In the genomic region with DNA sequence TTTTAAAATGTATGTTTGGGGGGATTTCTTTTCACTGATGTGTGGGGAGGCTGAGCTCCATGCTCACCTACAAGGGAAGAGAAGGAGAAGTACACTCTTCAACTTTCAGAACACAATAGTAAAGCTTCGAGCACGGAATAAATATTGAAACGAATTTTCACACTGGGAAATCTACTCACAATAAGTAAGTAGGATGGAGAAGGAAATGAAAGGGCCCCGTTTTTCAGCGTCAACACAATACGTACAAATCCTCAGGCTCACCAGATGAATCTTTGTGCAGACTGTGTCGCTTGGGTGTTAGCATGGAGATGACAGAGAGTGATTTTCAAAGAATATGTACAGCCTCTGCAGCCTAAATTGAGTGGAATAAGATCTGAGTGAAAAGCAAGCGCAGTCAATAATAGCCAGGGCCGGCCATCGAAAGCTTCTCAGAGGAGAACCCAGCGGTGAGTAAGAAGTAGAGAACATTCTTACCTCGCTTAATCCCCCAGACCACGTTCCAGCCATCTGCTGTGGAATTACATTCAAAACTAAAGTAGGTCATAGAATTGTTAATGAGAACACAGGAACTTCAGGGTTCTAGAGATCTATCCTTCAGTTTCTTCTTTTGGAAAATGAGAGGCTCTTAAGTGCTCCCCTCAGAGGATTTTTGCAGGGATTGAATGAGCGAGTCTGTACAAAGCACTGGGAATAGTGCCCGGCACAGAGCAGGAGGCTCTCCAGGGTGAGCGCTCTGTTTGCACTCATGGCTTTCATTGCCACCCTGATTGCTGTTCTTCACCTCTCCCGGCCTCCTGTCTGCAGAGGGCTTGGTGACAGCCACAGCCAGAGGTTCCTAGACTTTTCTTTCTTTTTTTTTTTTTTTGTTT, we compare ENCODE assay signal across 16 cellular contexts.
DNase-seq lines count a peak whose midpoint lies in the region; ATAC-seq and TF ChIP-seq lines count a peak whose summit lies in the region.
"Had no signal": no experiment of that assay in that cellular context is flagged by ENCODE, and none has a peak within 500 bp of the region (broad histone marks: within the 10 kb centered on the region; RNA-seq: fewer than 3 reads in every experiment).

No MANE protein-coding gene starts in this region.

- peaks cover 9% of the 10 kb centered on the region for H3K4me1 Mint-ChIP-seq in neural crest cell
- peaks cover 6 to 13% of the 10 kb centered on the region in 2 donors for H3K4me1 Mint-ChIP-seq in stimulated activated naive B cell treated with anti-CD40 and anti-IgM and Interleukin-4, amounts not matched to agents 10 μg/mL and 1 μg/mL and 100 μg/mL, for 72 hours
- H3K4me1 Mint-ChIP-seq in CD8-positive, alpha-beta memory T cell: peaks cover 9 to 14% (median 13%) of the 10 kb centered on the region in 3 donors
- peaks cover 4% of the 10 kb centered on the region for H3K4me1 Mint-ChIP-seq in T-helper 2 cell treated with Interferon-gamma antibody and Interleukin-4, amounts not matched to agents 5 μg/mL and 100 μg/mL, for 36 hours (ENCODE audit: low read depth)

- no peaks in the 10 kb centered on the region for H3K9me3 ChIP-seq in NT2/D1 (ENCODE audit: insufficient read depth, low read length)
- no peaks in the 10 kb centered on the region for H3K9me3 ChIP-seq in CD8-positive, alpha-beta memory T cell (ENCODE audit: low read length)
- H3K9me3 ChIP-seq: BE2C, HAP-1, SJSA1 had no signal

- H3K27ac ChIP-seq in dorsolateral prefrontal cortex: peak overlapping the region in 42 of 59 donors; percentile 4 to 78 (median 54)
- no peak overlapping the region for H3K27ac ChIP-seq in CD8-positive, alpha-beta memory T cell (ENCODE audit: low read depth, low read length)
- H3K27ac ChIP-seq: SJSA1 had no signal

- no peak for ATAC-seq in stimulated activated naive B cell treated with anti-CD40 and anti-IgM and Interleukin-4, amounts not matched to agents 10 μg/mL and 1 μg/mL and 100 μg/mL, for 72 hours (replicated peaks)

- no peak overlapping the region for H3K9ac ChIP-seq in NT2/D1 (ENCODE audit: insufficient read length, low read depth)

- peaks cover 6% of the 10 kb centered on the region for H3K9me3 Mint-ChIP-seq in neural crest cell
- peaks cover 0 to 2% of the 10 kb centered on the region in 2 donors for H3K9me3 Mint-ChIP-seq in stimulated activated naive B cell treated with anti-CD40 and anti-IgM and Interleukin-4, amounts not matched to agents 10 μg/mL and 1 μg/mL and 100 μg/mL, for 72 hours
- H3K9me3 Mint-ChIP-seq in CD8-positive, alpha-beta memory T cell: no peaks in the 10 kb centered on the region
- H3K9me3 Mint-ChIP-seq in T-helper 2 cell treated with Interferon-gamma antibody and Interleukin-4, amounts not matched to agents 5 μg/mL and 100 μg/mL, for 36 hours: no peaks in the 10 kb centered on the region

- POLR2A ChIA-PET in CD8-positive, alpha-beta memory T cell (lab: Charles Lee): no interaction called here

- TF ChIP-seq CTCF in dorsolateral prefrontal cortex (IDR thresholded peaks at IDR 0.05 in 54 of 56, conservative IDR thresholded peaks at IDR 0.05 in 2 of 56; ENCODE audit: low read depth in 1 of 56, partially characterized antibody in 56 of 56): peak in 5 of 56 donors; percentile 14 to 18 (median 16)
- TF ChIP-seq CTCF in neural crest cell (conservative IDR thresholded peaks at IDR 0.05): no peak
- TF ChIP-seq CTCF in lower leg skin (IDR thresholded peaks at IDR 0.05): no peak

- H3K4me3 ChIP-seq in NT2/D1 (ENCODE audit: insufficient read length, low read depth) (no peak overlapping the region), dorsolateral prefrontal cortex (peak overlapping the region in 55 of 59 donors; percentile 1 to 63 (median 36)), lower leg skin (ENCODE audit: low read depth, poor library complexity, severe bottlenecking) (no peak overlapping the region)
- H3K4me3 ChIP-seq in CD8-positive, alpha-beta memory T cell (ENCODE audit: low read length): no peak overlapping the region
- H3K4me3 ChIP-seq: HAP-1, SJSA1 had no signal

- no peak overlapping the region for H3K4me3 Mint-ChIP-seq in neural crest cell
- H3K4me3 Mint-ChIP-seq in stimulated activated naive B cell treated with anti-CD40 and anti-IgM and Interleukin-4, amounts not matched to agents 10 μg/mL and 1 μg/mL and 100 μg/mL, for 72 hours: no peak overlapping the region
- no peak overlapping the region for H3K4me3 Mint-ChIP-seq in CD8-positive, alpha-beta memory T cell
- H3K4me3 Mint-ChIP-seq in T-helper 2 cell treated with Interferon-gamma antibody and Interleukin-4, amounts not matched to agents 5 μg/mL and 100 μg/mL, for 36 hours: no peak overlapping the region

- no peaks in the 10 kb centered on the region for H3K27me3 Mint-ChIP-seq in neural crest cell (ENCODE audit: low read depth)
- H3K27me3 Mint-ChIP-seq in stimulated activated naive B cell treated with anti-CD40 and anti-IgM and Interleukin-4, amounts not matched to agents 10 μg/mL and 1 μg/mL and 100 μg/mL, for 72 hours: peaks cover 0 to 14% of the 10 kb centered on the region in 2 donors
- peaks cover 0 to 4% of the 10 kb centered on the region in 2 donors for H3K27me3 Mint-ChIP-seq in CD8-positive, alpha-beta memory T cell
- H3K27me3 Mint-ChIP-seq in T-helper 2 cell treated with Interferon-gamma antibody and Interleukin-4, amounts not matched to agents 5 μg/mL and 100 μg/mL, for 36 hours (ENCODE audit: low read depth): peaks cover 21% of the 10 kb centered on the region

- no peaks in the 10 kb centered on the region for H3K36me3 Mint-ChIP-seq in neural crest cell (ENCODE audit: low read depth)
- H3K36me3 Mint-ChIP-seq in stimulated activated naive B cell treated with anti-CD40 and anti-IgM and Interleukin-4, amounts not matched to agents 10 μg/mL and 1 μg/mL and 100 μg/mL, for 72 hours: no peaks in the 10 kb centered on the region
- no peaks in the 10 kb centered on the region for H3K36me3 Mint-ChIP-seq in CD8-positive, alpha-beta memory T cell
- no peaks in the 10 kb centered on the region for H3K36me3 Mint-ChIP-seq in T-helper 2 cell treated with Interferon-gamma antibody and Interleukin-4, amounts not matched to agents 5 μg/mL and 100 μg/mL, for 36 hours (ENCODE audit: low read depth)

- H3K27me3 ChIP-seq in NT2/D1 (ENCODE audit: insufficient read depth, insufficient read length) (no peaks in the 10 kb centered on the region), dorsolateral prefrontal cortex (no peaks in the 10 kb centered on the region)
- H3K27me3 ChIP-seq in CD8-positive, alpha-beta memory T cell (ENCODE audit: insufficient read depth, low read length, poor library complexity, severe bottlenecking): no peaks in the 10 kb centered on the region

- WGBS in lower leg skin, 2 donors: 78 to 82% methylated on average over 17 of the region's 17 CpGs

- no peaks in the 10 kb centered on the region for H3K36me3 ChIP-seq in NT2/D1 (ENCODE audit: insufficient read depth, insufficient read length, low read length)
- H3K36me3 ChIP-seq in CD8-positive, alpha-beta memory T cell (ENCODE audit: insufficient read depth, low read length): no peaks in the 10 kb centered on the region
- H3K36me3 ChIP-seq: BE2C, HAP-1, SJSA1 had no signal

- peak; percentile 2 for DNase-seq in NT2/D1 (ENCODE audit: low read depth, low spot score)
- peak in 7 of 10 donors; percentile 7 to 59 (median 47) for DNase-seq in dorsolateral prefrontal cortex
- DNase-seq in neural crest cell (ENCODE audit: low read depth, low spot score): no peak
- no peak for DNase-seq in stimulated activated naive B cell treated with anti-CD40 and anti-IgM and Interleukin-4, amounts not matched to agents 10 μg/mL and 1 μg/mL and 100 μg/mL, for 72 hours
- DNase-seq in lower leg skin (ENCODE audit: low spot score in 2 of 2): no peak
- DNase-seq in CD8-positive, alpha-beta memory T cell: no peak
- DNase-seq in activated T-cell treated with anti-CD3 and anti-CD28 coated beads for 4 hours: no peak
- DNase-seq in T-helper 2 cell treated with Interferon-gamma antibody and Interleukin-4, amounts not matched to agents 5 μg/mL and 100 μg/mL, for 36 hours (ENCODE audit: low spot score): no peak
- DNase-seq: BE2C; DMS153; IMR-90; Kasumi-1; NCI-H2029; NK-92 treated with Interleukin-12 subunit alpha and Interleukin-12 subunit beta, amount 100 ng/mL, for 24 hours had no signal

- CTCF ChIA-PET in CD8-positive, alpha-beta memory T cell (lab: Charles Lee): no interaction called here

- intact Hi-C loops in dorsolateral prefrontal cortex (cut with DNase I) (loop anchor here in 1 of 2 donors (2.0 to 10.0 kb wide), 3 partner anchors 29 to 287 kb away; no protein-coding TSS in a partner anchor), lower leg skin (cut with DNase I; ENCODE audit: low total_unique reads) (no loop called here)

- H3K27ac Mint-ChIP-seq in neural crest cell (ENCODE audit: unreplicated experiment): peak overlapping the region; percentile 68
- peak overlapping the region; percentile 4 for H3K27ac Mint-ChIP-seq in stimulated activated naive B cell treated with anti-CD40 and anti-IgM and Interleukin-4, amounts not matched to agents 10 μg/mL and 1 μg/mL and 100 μg/mL, for 72 hours
- H3K27ac Mint-ChIP-seq in CD8-positive, alpha-beta memory T cell: peak overlapping the region in 4 of 8 donors; percentile 1 to 54 (median 30)
- H3K27ac Mint-ChIP-seq in T-helper 2 cell treated with Interferon-gamma antibody and Interleukin-4, amounts not matched to agents 5 μg/mL and 100 μg/mL, for 36 hours: no peak overlapping the region

- H3K4me1 ChIP-seq in NT2/D1 (ENCODE audit: insufficient read depth, insufficient read length): no peaks in the 10 kb centered on the region
- H3K4me1 ChIP-seq in CD8-positive, alpha-beta memory T cell (ENCODE audit: insufficient read depth, low read length): peaks cover 7% of the 10 kb centered on the region
- H3K4me1 ChIP-seq: BE2C, HAP-1, SJSA1 had no signal

- TF ChIP-seq POLR2A in lower leg skin (IDR thresholded peaks at IDR 0.05): no peak

Comparison
In these comparisons a context has a peak if more than half of its experiments do, and no peak if none do; other contexts are left out.
1. DNase-seq: peak in NT2/D1 (single experiment) and dorsolateral prefrontal cortex (7 of 10); none in neural crest cell (single experiment), stimulated activated naive B cell treated with anti-CD40 and anti-IgM and Interleukin-4, amounts not matched to agents 10 μg/mL and 1 μg/mL and 100 μg/mL, for 72 hours (single experiment), lower leg skin (0 of 2), CD8-positive, alpha-beta memory T cell (0 of 5), activated T-cell treated with anti-CD3 and anti-CD28 coated beads for 4 hours (single experiment) and T-helper 2 cell treated with Interferon-gamma antibody and Interleukin-4, amounts not matched to agents 5 μg/mL and 100 μg/mL, for 36 hours (single experiment).
2. H3K4me3 ChIP-seq: peak in dorsolateral prefrontal cortex (55 of 59); none in NT2/D1 (single experiment), lower leg skin (single experiment) and CD8-positive, alpha-beta memory T cell (single experiment).